In genomic region chr12:100473050-100473715, GRCh38 we compare ENCODE assay signal across 1 cellular context.
TF ChIP-seq lines count a peak whose summit lies in the region.

No MANE protein-coding gene starts in this region.

TF ChIP-seq in SK-N-SH, 30 proteins besides CTCF, POLR2A, EP300 and RAD21 (continued from another document):
- no peak for TF ChIP-seq USF2 (IDR thresholded peaks at IDR 0.05; ENCODE audit: borderline replicate concordance, low read depth, low read length)
- TF ChIP-seq SMC3 (IDR thresholded peaks at IDR 0.05; ENCODE audit: low read depth, low read length), result no peak
- TF ChIP-seq EZH2phosphoT487 (IDR thresholded peaks at IDR 0.05; ENCODE audit: borderline replicate concordance, low read depth), result no peak
- TF ChIP-seq IRF3 (IDR thresholded peaks at IDR 0.05; ENCODE audit: low read depth, low read length), result no peak
- TF ChIP-seq FOXM1 (IDR thresholded peaks at IDR 0.05; ENCODE audit: low read depth), result no peak
- no peak for TF ChIP-seq NRF1 (IDR thresholded peaks at IDR 0.05; ENCODE audit: low read depth, low read length)
- no peak for TF ChIP-seq RFX5 (IDR thresholded peaks at IDR 0.05; ENCODE audit: low read length)
- no peak for TF ChIP-seq USF1 (IDR thresholded peaks at IDR 0.05; ENCODE audit: borderline replicate concordance, low read depth)
- no peak for TF ChIP-seq RCOR1 (IDR thresholded peaks at IDR 0.05; ENCODE audit: low read length)
- no peak for TF ChIP-seq ELF1 (IDR thresholded peaks at IDR 0.05)
- TF ChIP-seq FOXJ3 (CRISPR knock-in tag; IDR thresholded peaks at IDR 0.05), result no peak
